10 cellular contexts compared by ENCODE assay signal in the genomic region with DNA sequence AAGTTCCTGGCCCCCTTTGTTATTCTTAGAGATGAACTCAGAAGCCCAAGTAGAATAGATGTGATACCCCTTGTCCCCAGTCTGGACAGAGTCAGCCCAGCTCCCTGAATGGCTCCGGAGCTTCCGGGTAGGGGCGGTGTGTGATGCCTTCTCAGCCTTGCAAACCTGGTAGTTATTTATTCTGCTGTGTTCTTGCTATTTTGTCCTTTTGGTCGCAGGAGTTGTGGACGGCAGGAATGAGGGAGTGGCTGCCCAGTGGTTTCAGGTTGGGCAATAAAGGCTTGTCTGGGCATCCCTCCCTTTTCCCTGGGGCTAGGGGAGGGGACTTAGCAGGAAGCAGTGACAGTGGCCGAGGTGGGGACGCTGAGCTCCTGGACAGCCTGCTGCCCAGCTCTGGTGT. TPM values are rescaled to one million over a fixed set of nuclear protein-coding genes. Genes with fewer than 3 reads are reported as not detected.
DNase-seq lines count a peak whose midpoint lies in the region; ATAC-seq, FAIRE-seq and TF ChIP-seq lines count a peak whose summit lies in the region.
"Had no signal": no experiment of that assay in that cellular context is flagged by ENCODE, and none has a peak within 500 bp of the region (broad histone marks: within the 10 kb centered on the region; RNA-seq: fewer than 3 reads in every experiment).

No MANE protein-coding gene starts in this region.

- H3K36me3 ChIP-seq in mesendoderm (ENCODE audit: control insufficient read depth, insufficient read depth, low read length) (no peaks in the 10 kb centered on the region), adrenal gland (replicated peaks in 1 of 2) (no peaks in the 10 kb centered on the region)
- H3K36me3 ChIP-seq: sigmoid colon had no signal

- H4K8ac ChIP-seq in mesendoderm (ENCODE audit: low read depth, low read length) = no peak overlapping the region

- H3K4me1 ChIP-seq in A549 (peaks cover 20% of the 10 kb centered on the region), mesendoderm (ENCODE audit: control insufficient read depth, low read depth, low read length) (peaks cover 26% of the 10 kb centered on the region), adrenal gland (replicated peaks in 1 of 2) (peaks cover 0 to 9% of the 10 kb centered on the region in 2 donors)

- FAIRE-seq in A549 (lab: Jason Lieb, UNC) = no peak
- FAIRE-seq: GM18507 had no signal

- peaks cover 31% of the 10 kb centered on the region for H3K79me2 ChIP-seq in mesendoderm (ENCODE audit: control insufficient read depth, insufficient read depth, low read length)

- no peaks in the 10 kb centered on the region for H3K9me3 Mint-ChIP-seq in HFFc6
- H3K9me3 Mint-ChIP-seq in stimulated activated memory B cell treated with anti-CD40 and anti-IgM and Interleukin-4, amounts not matched to agents 10 μg/mL and 1 μg/mL and 100 μg/mL, for 72 hours = no peaks in the 10 kb centered on the region

- no peak for TF ChIP-seq EP300 in A549 (IDR thresholded peaks at IDR 0.05)

- H3K4me2 ChIP-seq in A549 (peak overlapping the region; percentile 100), mesendoderm (ENCODE audit: low read length) (peak overlapping the region; percentile 11)

- intact Hi-C loops in adrenal gland (cut with DNase I) = loop anchor here in 1 of 2 donors (5.0 to 10.0 kb wide), 2 partner anchors 846 to 1143 kb away; no protein-coding TSS in a partner anchor

- peak overlapping the region; percentile 56; the same call in 1 of the 2 replicates for H3K4me3 Mint-ChIP-seq in HFFc6
- no peak overlapping the region for H3K4me3 Mint-ChIP-seq in stimulated activated memory B cell treated with anti-CD40 and anti-IgM and Interleukin-4, amounts not matched to agents 10 μg/mL and 1 μg/mL and 100 μg/mL, for 72 hours

- H3K36me3 Mint-ChIP-seq in HFFc6 (ENCODE audit: low read depth) = no peaks in the 10 kb centered on the region
- no peaks in the 10 kb centered on the region for H3K36me3 Mint-ChIP-seq in stimulated activated memory B cell treated with anti-CD40 and anti-IgM and Interleukin-4, amounts not matched to agents 10 μg/mL and 1 μg/mL and 100 μg/mL, for 72 hours

- DNase-seq in A549 (ENCODE audit: low read depth in 1 of 2, low spot score in 1 of 2) = peak in 1 of 2 experiments; percentile 55
- no peak for DNase-seq in HFFc6
- DNase-seq in T47D (ENCODE audit: low read depth in 1 of 2, low spot score in 1 of 2) = peak; percentile 42 to 80
- peak; percentile 71 for DNase-seq in mesendoderm
- no peak for DNase-seq in DMS153 treated with DMSO at 0.1 percent for 48 hours (lab: John Stamatoyannopoulos, UW; ENCODE audit: unreplicated experiment)
- DNase-seq in adrenal gland = no peak
- DNase-seq: sigmoid colon had no signal

- TF ChIP-seq RAD21 in A549 (conservative IDR thresholded peaks at IDR 0.05 in 1 of 2, IDR thresholded peaks at IDR 0.05 in 1 of 2) = no peak

- WGBS in A549 (ENCODE audit: missing lambda C conversion rate) = 32% methylated on average over 5 of the region's 7 CpGs
- no CpG with 5 or more reads among the region's 7 CpGs for WGBS in mesendoderm (ENCODE audit: extremely low coverage, insufficient coverage, low lambda C conversion rate)
- 58 to 66% (median 62%) methylated on average over 6 to 7 of the region's 7 CpGs for WGBS in adrenal gland, 4 donors

- H2BK120ac ChIP-seq in mesendoderm (ENCODE audit: low read depth, low read length) = no peak overlapping the region

- in situ Hi-C loops in T47D (cut with HindIII; ENCODE audit: low pct_unique_long_range_greater_than_20kb, low sequenced_read_pairs) = no loop called here

- peak overlapping the region; percentile 72 for H3K23ac ChIP-seq in mesendoderm (ENCODE audit: low read length)

- H3K9me3 ChIP-seq in A549 = no peaks in the 10 kb centered on the region
- no peaks in the 10 kb centered on the region for H3K9me3 ChIP-seq in adrenal gland (replicated peaks in 1 of 3)
- H3K9me3 ChIP-seq: sigmoid colon had no signal

- TF ChIP-seq CTCF in A549 (IDR thresholded peaks at IDR 0.05) (no peak), HFFc6 (IDR thresholded peaks at IDR 0.05) (no peak), adrenal gland (IDR thresholded peaks at IDR 0.05) (no peak)

- TF ChIP-seq POLR2A in A549 (IDR thresholded peaks at IDR 0.05; ENCODE audit: low read length) (no peak), adrenal gland (IDR thresholded peaks at IDR 0.05) (no peak)

- H3K4ac ChIP-seq in mesendoderm (ENCODE audit: low read depth, low read length) = no peak overlapping the region

- H2AK5ac ChIP-seq in mesendoderm (ENCODE audit: low read length) = peak overlapping the region; percentile 32

- H3K4me3 ChIP-seq in A549 = no peak overlapping the region
- no peak overlapping the region for H3K4me3 ChIP-seq in mesendoderm (ENCODE audit: low read length)
- no peak overlapping the region for H3K4me3 ChIP-seq in adrenal gland

- ATAC-seq in A549 = peak in 1 of 2 experiments; percentile 17; a peak in 2 of 6 replicates
- no peak for ATAC-seq in HG02938 (IDR thresholded peaks at IDR 0.05; ENCODE audit: unreplicated experiment)
- ATAC-seq in stimulated activated memory B cell treated with anti-CD40 and anti-IgM and Interleukin-4, amounts not matched to agents 10 μg/mL and 1 μg/mL and 100 μg/mL, for 72 hours = no peak

- POLR2A ChIA-PET in A549 (lab: Yijun Ruan, JAX) = interaction anchor here (1.2 kb wide), 1 partner anchor 9 kb away, joined by 4 read pairs; a partner anchor contains a TSS

- H3K9ac ChIP-seq in mesendoderm (ENCODE audit: low read length) = peak overlapping the region; percentile 48

- H3K27ac Mint-ChIP-seq in HFFc6 = no peak overlapping the region
- H3K27ac Mint-ChIP-seq in stimulated activated memory B cell treated with anti-CD40 and anti-IgM and Interleukin-4, amounts not matched to agents 10 μg/mL and 1 μg/mL and 100 μg/mL, for 72 hours = no peak overlapping the region

- peak overlapping the region; percentile 99 for H3K56ac ChIP-seq in mesendoderm (ENCODE audit: low read length)

- peaks cover 30% of the 10 kb centered on the region for H3K4me1 Mint-ChIP-seq in HFFc6 (ENCODE audit: low read depth)
- H3K4me1 Mint-ChIP-seq in stimulated activated memory B cell treated with anti-CD40 and anti-IgM and Interleukin-4, amounts not matched to agents 10 μg/mL and 1 μg/mL and 100 μg/mL, for 72 hours = peaks cover 17% of the 10 kb centered on the region

- no peak overlapping the region for H4K5ac ChIP-seq in mesendoderm (ENCODE audit: low read length)

- no peak overlapping the region for H2BK15ac ChIP-seq in mesendoderm (replicated peaks; ENCODE audit: low read depth)

- CTCF ChIA-PET in A549 (lab: Yijun Ruan, JAX) = interaction anchor here (0.7 to 2.1 kb wide), 5 partner anchors 8 to 610 kb away, joined by 3 to 5 read pairs (median 3); a partner anchor contains a TSS

- peak overlapping the region; percentile 54 to 84 for H3K27ac ChIP-seq in A549
- peak overlapping the region; percentile 25 for H3K27ac ChIP-seq in mesendoderm (ENCODE audit: low read depth, low read length)
- H3K27ac ChIP-seq in adrenal gland = no peak overlapping the region

- H2BK5ac ChIP-seq in mesendoderm (ENCODE audit: low read length) = no peak overlapping the region

- H3K27me3 ChIP-seq in mesendoderm (ENCODE audit: insufficient read depth, low read length, poor library complexity) (no peaks in the 10 kb centered on the region), adrenal gland (peaks cover 6% of the 10 kb centered on the region)

- no peak overlapping the region for H3K18ac ChIP-seq in mesendoderm (ENCODE audit: low read length)

- peaks cover 21% of the 10 kb centered on the region for H3K79me1 ChIP-seq in mesendoderm (ENCODE audit: low read length)

- H3K27me3 Mint-ChIP-seq in HFFc6 (ENCODE audit: insufficient read depth) = peaks cover 6% of the 10 kb centered on the region
- H3K27me3 Mint-ChIP-seq in stimulated activated memory B cell treated with anti-CD40 and anti-IgM and Interleukin-4, amounts not matched to agents 10 μg/mL and 1 μg/mL and 100 μg/mL, for 72 hours = peaks cover 63% of the 10 kb centered on the region

TF ChIP-seq in A549, 52 proteins besides CTCF, POLR2A, EP300 and RAD21 (continues in another document):
- TF ChIP-seq HOXB5 (CRISPR knock-in tag; IDR thresholded peaks at IDR 0.05) (no peak), EHF (CRISPR knock-in tag; IDR thresholded peaks at IDR 0.05) (no peak), KDM5A (IDR thresholded peaks at IDR 0.05) (no peak), CBX8 (IDR thresholded peaks at IDR 0.05) (no peak)

RNA-seq across cellular contexts. Expression of a gene that starts 2.8 kb away (rescaled TPM):
- polyA plus RNA-seq in A549 (2011; rRNA removed) (5.7 and 6.1 TPM in 2 replicates), A549 (2017; fragmentation: RNase III; extraction: RNeasy Plus Mini Kit Qiagen cat#74134 plus additional on column Dnase treatment) (5.6 to 6.1 TPM (median 5.9 TPM) in 3 replicates), adrenal gland (1 to 10 TPM; 1.4 to 9.3 (median 4.4) TPM)
- 8.4 and 9.9 TPM in 2 replicates for polyA plus RNA-seq in A549 (2012; cell fraction: cytosol; rRNA removed)
- polyA plus RNA-seq in A549 (2012; cell fraction: nucleus; rRNA removed) = 23.1 and 27.8 TPM in 2 replicates
- polyA minus RNA-seq in A549 (2011; rRNA and poly(A)+ RNA removed) = 10.8 and 13.6 TPM in 2 replicates
- 1 to 10 TPM; 5.6 to 8.1 (median 7.0) TPM for total RNA-seq in HFFc6 (2021; fragmentation: NEBNext Ultra II Directional; extraction: Animal tissue kit (Norgen Biotek cat#: 25700))
- 25.6 TPM for polyA plus RNA-seq in mesendoderm (2013, experiment 1 of 2)
- 25.8 TPM for polyA plus RNA-seq in mesendoderm (2013, experiment 2 of 2)
- total RNA-seq in adrenal gland = 10 to 100 TPM in 3 of 8 donors, 1 to 10 TPM in 5; 5.3 to 14.4 (median 7.7) TPM

RNA-seq across cellular contexts. Expression of a gene that starts 8.4 kb away (rescaled TPM):
- 18.0 and 21.4 TPM in 2 replicates for polyA plus RNA-seq in A549 (2011; rRNA removed)
- 27.8 and 31.4 TPM in 2 replicates for polyA plus RNA-seq in A549 (2012; cell fraction: cytosol; rRNA removed)
- polyA plus RNA-seq in A549 (2012; cell fraction: nucleus; rRNA removed) = 20.9 and 22.6 TPM in 2 replicates
- 13.0 to 14.2 TPM (median 13.2 TPM) in 3 replicates for polyA plus RNA-seq in A549 (2017; fragmentation: RNase III; extraction: RNeasy Plus Mini Kit Qiagen cat#74134 plus additional on column Dnase treatment)
- polyA minus RNA-seq in A549 (2011; rRNA and poly(A)+ RNA removed) = 28.2 and 29.4 TPM in 2 replicates
- total RNA-seq in HFFc6 (2021; fragmentation: NEBNext Ultra II Directional; extraction: Animal tissue kit (Norgen Biotek cat#: 25700)) = 10 to 100 TPM; 20.5 to 27.1 (median 21.9) TPM
- polyA plus RNA-seq in mesendoderm (2013, experiment 1 of 2) = 21.4 TPM
- polyA plus RNA-seq in mesendoderm (2013, experiment 2 of 2) = 23.3 TPM
- total RNA-seq in adrenal gland = 10 to 100 TPM; 26.1 to 53.1 (median 31.8) TPM
- polyA plus RNA-seq in adrenal gland = 10 to 100 TPM; 27.4 to 49.0 (median 35.3) TPM

RNA-seq across cellular contexts. Expression of a gene that starts 57.4 kb away (rescaled TPM):
- 43.6 and 45.6 TPM in 2 replicates for polyA plus RNA-seq in A549 (2011; rRNA removed)
- 27.6 and 35.7 TPM in 2 replicates for polyA plus RNA-seq in A549 (2012; cell fraction: cytosol; rRNA removed)
- polyA plus RNA-seq in A549 (2012; cell fraction: nucleus; rRNA removed) = 41.8 and 72.8 TPM in 2 replicates
- 51.4 to 64.5 TPM (median 55.9 TPM) in 3 replicates for polyA plus RNA-seq in A549 (2017; fragmentation: RNase III; extraction: RNeasy Plus Mini Kit Qiagen cat#74134 plus additional on column Dnase treatment)
- 26.6 and 28.3 TPM in 2 replicates for polyA minus RNA-seq in A549 (2011; rRNA and poly(A)+ RNA removed)
- 10 to 100 TPM; 47.6 to 54.5 (median 51.5) TPM for total RNA-seq in HFFc6 (2021; fragmentation: NEBNext Ultra II Directional; extraction: Animal tissue kit (Norgen Biotek cat#: 25700))
- 89.4 TPM for polyA plus RNA-seq in mesendoderm (2013, experiment 1 of 2)
- polyA plus RNA-seq in mesendoderm (2013, experiment 2 of 2) = 88.1 TPM
- total RNA-seq in adrenal gland = 10 to 100 TPM; 35.1 to 77.4 (median 51.1) TPM
- 100 to 1,000 TPM in 2 of 3 donors, 10 to 100 TPM in 1; 77.0 to 120 (median 118) TPM for polyA plus RNA-seq in adrenal gland

Comparison
In these comparisons a context has a peak if more than half of its experiments do, and no peak if none do; other contexts are left out.
1. DNase-seq: peak in T47D (2 of 2) and mesendoderm (single experiment); none in HFFc6 (single experiment), DMS153 treated with DMSO at 0.1 percent for 48 hours (single experiment) and adrenal gland (0 of 7).
2. H3K27ac ChIP-seq: peak in A549 (2 of 2) and mesendoderm (single experiment); none in adrenal gland (0 of 5).